1 cellular context compared by ENCODE assay signal in genomic region chr12:6934110-6934509, GRCh38.
TF ChIP-seq lines count a peak whose summit lies in the region.

No MANE protein-coding gene starts in this region.

TF ChIP-seq in SK-N-SH, 30 proteins besides CTCF, POLR2A, EP300 and RAD21 (continued from another document):
- TF ChIP-seq, protein P1, sequence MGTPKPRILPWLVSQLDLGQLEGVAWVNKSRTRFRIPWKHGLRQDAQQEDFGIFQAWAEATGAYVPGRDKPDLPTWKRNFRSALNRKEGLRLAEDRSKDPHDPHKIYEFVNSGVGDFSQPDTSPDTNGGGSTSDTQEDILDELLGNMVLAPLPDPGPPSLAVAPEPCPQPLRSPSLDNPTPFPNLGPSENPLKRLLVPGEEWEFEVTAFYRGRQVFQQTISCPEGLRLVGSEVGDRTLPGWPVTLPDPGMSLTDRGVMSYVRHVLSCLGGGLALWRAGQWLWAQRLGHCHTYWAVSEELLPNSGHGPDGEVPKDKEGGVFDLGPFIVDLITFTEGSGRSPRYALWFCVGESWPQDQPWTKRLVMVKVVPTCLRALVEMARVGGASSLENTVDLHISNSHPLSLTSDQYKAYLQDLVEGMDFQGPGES (IDR thresholded peaks at IDR 0.05; ENCODE audit: low read depth, low read length) = no peak
